ENCODE assay signal across 8 cellular contexts in the genomic region with DNA sequence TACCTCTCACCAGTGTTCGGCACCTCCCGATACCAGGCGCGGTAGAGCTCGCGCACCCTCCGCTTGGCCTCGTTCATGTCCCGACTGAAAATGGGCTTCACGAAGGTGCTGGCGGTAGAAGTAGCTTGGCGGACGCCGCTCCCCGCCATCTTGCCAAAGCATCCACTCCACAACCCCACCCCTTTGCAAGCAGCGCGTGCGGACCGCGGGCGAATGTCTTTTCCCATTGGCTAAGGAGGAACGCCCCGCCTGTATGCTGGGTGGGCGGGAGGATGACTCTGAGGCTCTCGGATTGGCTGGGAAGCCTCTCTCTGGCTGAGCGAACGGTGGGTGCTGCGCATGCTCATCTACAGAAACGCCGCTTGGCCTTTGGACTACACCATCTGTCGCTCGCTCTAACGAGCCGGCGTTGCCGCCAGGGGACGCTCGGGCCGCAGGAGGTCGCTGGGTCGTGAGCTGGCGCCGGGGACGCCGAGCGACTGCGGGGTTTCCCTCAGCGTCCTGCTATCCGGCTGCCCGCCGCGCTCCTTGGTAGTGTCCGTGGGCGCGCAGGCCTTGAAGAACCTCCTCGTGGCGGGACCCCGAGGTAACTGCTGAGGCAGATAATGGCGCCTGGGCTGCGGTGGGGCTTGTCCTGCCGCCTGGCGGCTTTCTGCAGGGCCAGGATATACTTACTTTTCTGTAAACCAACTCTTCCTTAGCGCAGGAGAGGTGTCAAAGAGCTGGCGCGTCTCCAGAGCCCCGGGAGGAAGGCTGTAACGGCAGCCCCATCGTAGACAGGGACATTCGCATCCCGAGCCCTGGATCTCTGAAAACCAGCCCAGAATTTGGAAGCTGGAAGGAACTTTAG. TPM values are rescaled to one million over a fixed set of nuclear protein-coding genes. Genes with fewer than 3 reads are reported as not detected.
DNase-seq lines count a peak whose midpoint lies in the region; ATAC-seq, FAIRE-seq and TF ChIP-seq lines count a peak whose summit lies in the region.

A gene (minus strand): TSS at position 177 of the 850 bp plus-strand sequence. CDS start 28 bp downstream, at position 149.

- peaks cover 56% of the 10 kb centered on the region for H3K4me1 ChIP-seq in left ventricle myocardium inferior
- H3K4me1 ChIP-seq in prostate gland (replicated peaks), result no peaks in the 10 kb centered on the region

- H3K9me3 ChIP-seq in left ventricle myocardium inferior (replicated peaks), result no peaks in the 10 kb centered on the region
- no peaks in the 10 kb centered on the region for H3K9me3 ChIP-seq in prostate gland

- peaks cover 28% of the 10 kb centered on the region for H3K4me1 Mint-ChIP-seq in T-helper 1 cell treated with Interleukin-12 subunit alpha and Interleukin-12 subunit beta and Interleukin-4 antibody, amounts not matched to agents 30 μg/mL and 1 μg/mL, for 36 hours (ENCODE audit: low read depth)

- peaks cover 20% of the 10 kb centered on the region for H3K36me3 ChIP-seq in left ventricle myocardium inferior
- peaks cover 0 to under 1% of the 10 kb centered on the region in 2 donors for H3K36me3 ChIP-seq in prostate gland

- H3K9me3 Mint-ChIP-seq in T-helper 1 cell treated with Interleukin-12 subunit alpha and Interleukin-12 subunit beta and Interleukin-4 antibody, amounts not matched to agents 30 μg/mL and 1 μg/mL, for 36 hours, result no peaks in the 10 kb centered on the region

- TF ChIP-seq CTCF in left ventricle myocardium inferior (IDR thresholded peaks at IDR 0.05; ENCODE audit: borderline replicate concordance) (peak; percentile 92), prostate gland (IDR thresholded peaks at IDR 0.05) (peak; percentile 87 to 100 (median 94))

- H3K36me3 Mint-ChIP-seq in T-helper 1 cell treated with Interleukin-12 subunit alpha and Interleukin-12 subunit beta and Interleukin-4 antibody, amounts not matched to agents 30 μg/mL and 1 μg/mL, for 36 hours (ENCODE audit: low read depth), result peaks cover 30% of the 10 kb centered on the region

- H3K27ac Mint-ChIP-seq in T-helper 1 cell treated with Interleukin-12 subunit alpha and Interleukin-12 subunit beta and Interleukin-4 antibody, amounts not matched to agents 30 μg/mL and 1 μg/mL, for 36 hours, result peak within 1 kb of the TSS; percentile 99

- WGBS in prostate gland, result under 1% methylated on average over 65 of the region's 70 CpGs

- TF ChIP-seq POLR2A in GM12892 (IDR thresholded peaks at IDR 0.05; ENCODE audit: low read depth, low read length), result peak; percentile 97
- peak; percentile 90 for TF ChIP-seq POLR2A in prostate gland (IDR thresholded peaks at IDR 0.05)

- H3K4me3 ChIP-seq in left ventricle myocardium inferior (peak within 1 kb of the TSS; percentile 88), prostate gland (peak within 1 kb of the TSS; percentile 62 to 68)

- peak; percentile 96 for ATAC-seq in HG02870 (IDR thresholded peaks at IDR 0.05; ENCODE audit: unreplicated experiment)

- intact Hi-C loops in left ventricle myocardium inferior (cut with micrococcal nuclease), result loop anchor here (10.0 kb wide), 1 partner anchor 344 kb away; a partner anchor contains a TSS
- intact Hi-C loops in prostate gland (cut with DNase I), result loop anchor here (2.0 kb wide), 1 partner anchor 346 kb away; no protein-coding TSS in a partner anchor

- FAIRE-seq in GM12892 (lab: Jason Lieb, UNC) (peak; percentile 99), urothelium cell line (lab: Jason Lieb, UNC) (peak; percentile 98)

- DNase-seq in GM12892 (ENCODE audit: insufficient read length) (peak; percentile 96), NCI-H146 treated with DMSO at 0.1 percent for 48 hours (lab: John Stamatoyannopoulos, UW; ENCODE audit: unreplicated experiment) (peak; percentile 94), amygdala (lab: John Stamatoyannopoulos, UW) (peak; percentile 73 to 100 (median 99)), left ventricle myocardium inferior (peak; percentile 98), prostate gland (ENCODE audit: low spot score) (peak; percentile 100), urothelium cell line (ENCODE audit: low spot score) (peak; percentile 99)

- H3K27ac ChIP-seq in left ventricle myocardium inferior (replicated peaks) (peak within 1 kb of the TSS; percentile 98), prostate gland (peak within 1 kb of the TSS; percentile 90 to 92)

- no peaks in the 10 kb centered on the region for H3K27me3 ChIP-seq in left ventricle myocardium inferior (ENCODE audit: low read depth)
- H3K27me3 ChIP-seq in prostate gland (replicated peaks; ENCODE audit: insufficient read depth), result no peaks in the 10 kb centered on the region

- no peaks in the 10 kb centered on the region for H3K27me3 Mint-ChIP-seq in T-helper 1 cell treated with Interleukin-12 subunit alpha and Interleukin-12 subunit beta and Interleukin-4 antibody, amounts not matched to agents 30 μg/mL and 1 μg/mL, for 36 hours (ENCODE audit: low read depth)

- peak within 1 kb of the TSS; percentile 96 for H3K4me3 Mint-ChIP-seq in T-helper 1 cell treated with Interleukin-12 subunit alpha and Interleukin-12 subunit beta and Interleukin-4 antibody, amounts not matched to agents 30 μg/mL and 1 μg/mL, for 36 hours

RNA-seq across cellular contexts. Expression of the gene that starts here (rescaled TPM):
- 136 TPM for polyA plus RNA-seq in GM12892 (2012; ENCODE audit: missing spikeins)
- total RNA-seq in left ventricle myocardium inferior (270 TPM), prostate gland (10 to 100 TPM; 52.9 to 53.1 TPM)

Comparison
In these comparisons a context has a peak if more than half of its experiments do, and no peak if none do; other contexts are left out.
1. Peak in every context shown above with its lines: DNase-seq, ATAC-seq, H3K4me3 ChIP-seq and H3K27ac ChIP-seq.